ENCODE assay signal across 8 cellular contexts in genomic region chr9:128892223-128892892, GRCh38. TPM values are rescaled to one million over a fixed set of nuclear protein-coding genes. Genes with fewer than 3 reads are reported as not detected.
A peak's percentile ranks its signal among the peaks of the same experiment; 100 is the strongest.
DNase-seq lines count a peak whose midpoint lies in the region; FAIRE-seq and TF ChIP-seq lines count a peak whose summit lies in the region.

No MANE protein-coding gene starts in this region.

- WGBS in urinary bladder = 34% methylated on average over 17 of the region's 17 CpGs

- intact Hi-C loops in PC-9 (cut with micrococcal nuclease; ENCODE audit: unreplicated experiment) = loop anchor here (1.0 to 2.0 kb wide), 5 partner anchors 10 to 36 kb away; partner anchors contain the start of gene LRRC8A

- TF ChIP-seq CTCF in BJ (IDR thresholded peaks at IDR 0.05; ENCODE audit: insufficient read depth, low read depth, low read length) = no peak
- TF ChIP-seq CTCF in PC-9 (conservative IDR thresholded peaks at IDR 0.05) = no peak
- no peak for TF ChIP-seq CTCF in D721Med (IDR thresholded peaks at IDR 0.05; ENCODE audit: insufficient read depth, missing control alignments)

- H3K79me2 ChIP-seq in PC-9 (ENCODE audit: low read depth) = peaks cover 47% of the 10 kb centered on the region

- peak overlapping the region; percentile 67 for H3K4me2 ChIP-seq in PC-9

- H3K27me3 ChIP-seq in BJ (ENCODE audit: control insufficient read depth, insufficient read depth, low read length) = no peaks in the 10 kb centered on the region
- H3K27me3 ChIP-seq in PC-9 (ENCODE audit: insufficient read depth, low read depth) = no peaks in the 10 kb centered on the region
- no peaks in the 10 kb centered on the region for H3K27me3 ChIP-seq in effector memory CD4-positive, alpha-beta T cell (replicated peaks; ENCODE audit: control insufficient read depth, insufficient read depth, low read length, poor library complexity, severe bottlenecking)

- DNase-seq in BJ (ENCODE audit: low read depth) (peak; percentile 74), PC-9 (peak; percentile 94 to 99), midbrain (lab: John Stamatoyannopoulos, UW) (peak; percentile 92), GM19238 (ENCODE audit: insufficient read length, low spot score) (no peak), D721Med (ENCODE audit: insufficient read length, low spot score) (no peak), NCI-H2081 treated with DMSO at 0.1 percent for 48 hours (lab: John Stamatoyannopoulos, UW) (no peak)
- no peak for DNase-seq in effector memory CD4-positive, alpha-beta T cell

- BruUV-seq in PC-9 (replicated peaks; lab: Mats Ljungman, UMichigan) = no TSS peak

- H3K9me3 ChIP-seq in PC-9 (ENCODE audit: insufficient read depth, low read depth) = no peaks in the 10 kb centered on the region
- no peaks in the 10 kb centered on the region for H3K9me3 ChIP-seq in effector memory CD4-positive, alpha-beta T cell (ENCODE audit: control insufficient read depth, low read length)

- no peak overlapping the region for H2AFZ ChIP-seq in PC-9

- peaks cover 28% of the 10 kb centered on the region for H3F3A ChIP-seq in PC-9 (ENCODE audit: insufficient read depth, low read depth)

- POLR2A ChIA-PET in BJ (lab: Charles Lee) (interaction anchor here (0.5 to 1.0 kb wide), 2 partner anchors 20 to 734 kb away, joined by 3 read pairs; partner anchors contain the start of gene NTMT1), PC-9 (lab: Charles Lee; ENCODE audit: unreplicated experiment) (interaction anchor here (0.5 kb wide), 1 partner anchor 168 kb away, joined by 3 read pairs; the partner anchor contains the start of gene ZDHHC12)

- no peak for FAIRE-seq in D721Med (lab: Jason Lieb, UNC)

- CTCF ChIA-PET in BJ (lab: Yijun Ruan, JAX) (interaction anchor here (0.9 to 3.1 kb wide), 3 partner anchors 14 to 35 kb away, joined by 3 to 10 read pairs (median 3); no protein-coding TSS in a partner anchor), PC-9 (lab: Charles Lee) (no interaction called here)

- H4K20me1 ChIP-seq in PC-9 (ENCODE audit: insufficient read depth) = no peaks in the 10 kb centered on the region

- H3K36me3 ChIP-seq in BJ (ENCODE audit: control insufficient read depth, insufficient read depth, low read length) (peaks cover 11% of the 10 kb centered on the region), PC-9 (ENCODE audit: low read depth) (peaks cover 17% of the 10 kb centered on the region; the same call in 1 of the 2 replicates), urinary bladder (ENCODE audit: insufficient read depth) (no peaks in the 10 kb centered on the region)
- H3K36me3 ChIP-seq in effector memory CD4-positive, alpha-beta T cell (ENCODE audit: control insufficient read depth, insufficient read depth, low read length) = peaks cover 38% of the 10 kb centered on the region

- H3K4me3 ChIP-seq in BJ (ENCODE audit: low read depth, low read length) (peak overlapping the region; percentile 12), PC-9 (peak overlapping the region; percentile 31; the same call in 1 of the 2 replicates), urinary bladder (ENCODE audit: low read depth, low read length) (no peak overlapping the region)
- no peak overlapping the region for H3K4me3 ChIP-seq in effector memory CD4-positive, alpha-beta T cell (ENCODE audit: insufficient read depth, low read depth, low read length, poor library complexity, severe bottlenecking)

- H3K27ac ChIP-seq in PC-9 (peak overlapping the region; percentile 79), urinary bladder (ENCODE audit: low read depth) (peak overlapping the region; percentile 95)
- peak overlapping the region; percentile 18 for H3K27ac ChIP-seq in effector memory CD4-positive, alpha-beta T cell (ENCODE audit: insufficient read depth, low read length, poor library complexity, severe bottlenecking)

- peaks cover 26% of the 10 kb centered on the region for H3K4me1 ChIP-seq in PC-9 (replicated peaks; ENCODE audit: insufficient read depth)
- H3K4me1 ChIP-seq in effector memory CD4-positive, alpha-beta T cell (ENCODE audit: control insufficient read depth, insufficient read depth, low read length, poor library complexity, severe bottlenecking) = peaks cover 34% of the 10 kb centered on the region
- peaks cover 4% of the 10 kb centered on the region for H3K4me1 ChIP-seq in urinary bladder (ENCODE audit: insufficient read depth)

- no peaks in the 10 kb centered on the region for H3K9me2 ChIP-seq in PC-9 (ENCODE audit: insufficient read depth)

RNA-seq across cellular contexts. Expression of gene LRRC8A, which starts 10.4 kb away (rescaled TPM):
- polyA plus RNA-seq in BJ (2011; rRNA removed) (29.6 and 56.2 TPM in 2 replicates), urinary bladder (62.3 TPM)
- 38.4 and 42.7 TPM in 2 replicates for polyA minus RNA-seq in BJ (2011; rRNA and poly(A)+ RNA removed)
- total RNA-seq in PC-9 (2021) (90.3 and 95.7 TPM in 2 replicates), urinary bladder (17.1 TPM)

RNA-seq across cellular contexts. Expression of gene KYAT1, which starts 10.6 kb away (rescaled TPM):
- polyA plus RNA-seq in BJ (2011; rRNA removed) (4.9 and 5.6 TPM in 2 replicates), urinary bladder (7.8 TPM)
- 1.7 and 5.0 TPM in 2 replicates for polyA minus RNA-seq in BJ (2011; rRNA and poly(A)+ RNA removed)
- total RNA-seq in PC-9 (2021) (26.1 and 27.6 TPM in 2 replicates), urinary bladder (5.4 TPM)

RNA-seq across cellular contexts. Expression of gene PHYHD1, which starts 28.4 kb away (rescaled TPM):
- 15.6 and 18.6 TPM in 2 replicates for polyA plus RNA-seq in BJ (2011; rRNA removed)
- 10.5 and 15.9 TPM in 2 replicates for polyA minus RNA-seq in BJ (2011; rRNA and poly(A)+ RNA removed)
- 4.2 and 6.3 TPM in 2 replicates for total RNA-seq in PC-9 (2021)
- 16.8 TPM for total RNA-seq in urinary bladder
- 34.8 TPM for polyA plus RNA-seq in urinary bladder

RNA-seq across cellular contexts. Expression of gene DOLK, which starts 55.0 kb away (rescaled TPM):
- polyA plus RNA-seq in BJ (2011; rRNA removed) = 37.2 and 47.0 TPM in 2 replicates
- 22.5 and 38.5 TPM in 2 replicates for polyA minus RNA-seq in BJ (2011; rRNA and poly(A)+ RNA removed)
- total RNA-seq in PC-9 (2021) = 18.0 and 19.0 TPM in 2 replicates
- 11.3 TPM for total RNA-seq in urinary bladder
- 16.4 TPM for polyA plus RNA-seq in urinary bladder

RNA-seq across cellular contexts. Expression of gene NUP188, which starts 55.1 kb away (rescaled TPM):
- polyA plus RNA-seq in BJ (2011; rRNA removed) = 34.9 and 49.2 TPM in 2 replicates
- polyA minus RNA-seq in BJ (2011; rRNA and poly(A)+ RNA removed) = 83.1 and 96.7 TPM in 2 replicates
- total RNA-seq in PC-9 (2021) = 59.7 and 90.0 TPM in 2 replicates
- total RNA-seq in urinary bladder = 43.1 TPM
- 20.3 TPM for polyA plus RNA-seq in urinary bladder

Comparison
In these comparisons a context has a peak if more than half of its experiments do, and no peak if none do; other contexts are left out.
1. DNase-seq: peak in BJ (single experiment), PC-9 (2 of 2) and midbrain (single experiment); none in effector memory CD4-positive, alpha-beta T cell (0 of 3), GM19238 (single experiment), D721Med (single experiment) and NCI-H2081 treated with DMSO at 0.1 percent for 48 hours (single experiment).
2. H3K4me3 ChIP-seq: peak in BJ (single experiment) and PC-9 (single experiment); none in effector memory CD4-positive, alpha-beta T cell (single experiment) and urinary bladder (single experiment).
3. H3K27ac ChIP-seq: peak in every context shown above with its lines; median percentile 95 in urinary bladder; 79 in PC-9; 18 in effector memory CD4-positive, alpha-beta T cell.